Comparison of ENCODE assay signal across 14 cellular contexts in genomic region chr6:146901940-146902816, GRCh38.
A peak's percentile ranks its signal among the peaks of the same experiment; 100 is the strongest.
DNase-seq lines count a peak whose midpoint lies in the region; ATAC-seq and TF ChIP-seq lines count a peak whose summit lies in the region.
"Had no signal": no experiment of that assay in that cellular context is flagged by ENCODE, and none has a peak within 500 bp of the region (broad histone marks: within the 10 kb centered on the region; RNA-seq: fewer than 3 reads in every experiment).

No MANE protein-coding gene starts in this region.

- H3K27me3 ChIP-seq in WERI-Rb-1 (ENCODE audit: insufficient read depth, low read depth, severe bottlenecking): no peaks in the 10 kb centered on the region
- H3K27me3 ChIP-seq: right atrium auricular region had no signal

- no peaks in the 10 kb centered on the region for H3K36me3 ChIP-seq in WERI-Rb-1
- H3K36me3 ChIP-seq: right atrium auricular region had no signal

- TF ChIP-seq CTCF in 22Rv1 (IDR thresholded peaks at IDR 0.05): peak; percentile 51
- no peak for TF ChIP-seq CTCF in WERI-Rb-1 (IDR thresholded peaks at IDR 0.05; ENCODE audit: low read depth, low read length)

- H3K27ac ChIP-seq in 22Rv1 (no peak overlapping the region), WERI-Rb-1 (no peak overlapping the region)
- H3K27ac ChIP-seq: right atrium auricular region had no signal

- no peaks in the 10 kb centered on the region for H3K9me3 ChIP-seq in WERI-Rb-1 (ENCODE audit: severe bottlenecking)
- H3K9me3 ChIP-seq: right atrium auricular region had no signal

- in situ Hi-C loops in G401 (cut with HindIII; ENCODE audit: low sequenced_read_pairs): loop anchor here (25.0 kb wide), 1 partner anchor 310 kb away; the partner anchor contains the start of gene STXBP5

- ATAC-seq in GM18520 (IDR thresholded peaks at IDR 0.05; ENCODE audit: unreplicated experiment): no peak
- no peak for ATAC-seq in HG02970 (IDR thresholded peaks at IDR 0.05; ENCODE audit: low FRiP score, unreplicated experiment)

- peak; percentile 19 for DNase-seq in G401 (ENCODE audit: low spot score)
- peak; percentile 89 for DNase-seq in OCI-M1 (lab: John Stamatoyannopoulos, UW)
- peak; percentile 33 for DNase-seq in dermis blood vessel endothelial cell
- no peak for DNase-seq in SKM-1 (lab: John Stamatoyannopoulos, UW; ENCODE audit: unreplicated experiment)
- no peak for DNase-seq in WERI-Rb-1
- DNase-seq: activated CD4-positive, alpha-beta T cell treated with anti-CD3 and anti-CD28 coated beads, Interleukin-2, amount 50 U/mL, for 4 hours; activated naive CD8-positive, alpha-beta T cell treated with anti-CD3 and anti-CD28 coated beads, Interleukin-2, amount 10 ng/mL, durations not matched to agents 7 days and 5 days; CD4-positive, CD25-positive, alpha-beta regulatory T cell; NCI-H1105 had no signal

- no peak overlapping the region for H3K4me3 ChIP-seq in WERI-Rb-1 (ENCODE audit: low read depth, low read length)
- H3K4me3 ChIP-seq: lung, right atrium auricular region had no signal

Comparison
In these comparisons a context has a peak if more than half of its experiments do, and no peak if none do; other contexts are left out.
1. DNase-seq: peak in G401 (single experiment), OCI-M1 (single experiment) and dermis blood vessel endothelial cell (single experiment); none in SKM-1 (single experiment) and WERI-Rb-1 (single experiment).